ENCODE assay signal across 10 cellular contexts in the genomic region with DNA sequence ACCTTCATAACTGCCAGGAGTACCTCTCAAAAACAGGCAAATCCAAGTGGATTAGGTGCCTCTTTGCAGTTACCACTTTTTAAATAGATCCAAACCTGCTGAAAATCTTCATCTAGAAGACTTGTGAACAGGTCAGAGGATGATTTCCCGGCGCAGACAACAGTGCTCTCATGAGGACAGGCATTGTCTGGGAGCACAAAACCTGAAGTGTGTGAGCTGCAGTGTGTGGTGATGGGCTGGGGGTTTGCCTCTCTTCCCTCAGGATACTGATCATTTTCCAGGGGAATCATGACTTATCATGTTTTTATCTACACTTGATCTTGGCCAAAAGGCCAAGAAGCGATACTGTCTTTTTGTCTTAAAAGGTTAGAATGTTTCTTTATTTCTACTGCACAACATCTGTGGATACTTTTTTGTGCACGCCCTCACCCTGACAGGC. TPM values are rescaled to one million over a fixed set of nuclear protein-coding genes. Genes with fewer than 3 reads are reported as not detected.
DNase-seq lines count a peak whose midpoint lies in the region; ATAC-seq and TF ChIP-seq lines count a peak whose summit lies in the region.
"Not testable (repeated sequence)": the region's sequence is repeated elsewhere in the genome, so short reads cannot be mapped to it uniquely, and the experiment has no call there.
"Had no signal": no experiment of that assay in that cellular context is flagged by ENCODE, and none has a peak within 500 bp of the region (broad histone marks: within the 10 kb centered on the region; RNA-seq: fewer than 3 reads in every experiment).

No MANE protein-coding gene starts in this region.

- not testable (repeated sequence) for H3K9me2 ChIP-seq in DOHH2 (replicated peaks; ENCODE audit: control insufficient read depth, low read length); GM23338 (ENCODE audit: insufficient read depth)

- not testable (repeated sequence) for H3K9me3 Mint-ChIP-seq in GM23338; activated naive CD4-positive, alpha-beta T cell treated with anti-CD3 and anti-CD28 coated beads, Interleukin-2, amount 10 ng/mL, durations not matched to agents 7 days and 5 days; neural crest cell

- not testable (repeated sequence) for H3K27me3 ChIP-seq in DOHH2 (ENCODE audit: control insufficient read depth, low read length); GM23338 (ENCODE audit: insufficient read depth); KMS-11 (ENCODE audit: insufficient read depth, low read depth); effector memory CD4-positive, alpha-beta T cell (replicated peaks; ENCODE audit: control insufficient read depth, insufficient read depth, low read length, poor library complexity, severe bottlenecking); testis

- H3K36me3 ChIP-seq in DOHH2 (ENCODE audit: control insufficient read depth, low read length) (peaks cover 77% of the 10 kb centered on the region), GM23338 (ENCODE audit: insufficient read depth) (peaks cover 36% of the 10 kb centered on the region), KMS-11 (ENCODE audit: insufficient read depth) (peaks cover 10% of the 10 kb centered on the region)
- peaks cover 24% of the 10 kb centered on the region for H3K36me3 ChIP-seq in effector memory CD4-positive, alpha-beta T cell (ENCODE audit: control insufficient read depth, insufficient read depth, low read length)
- not testable (repeated sequence) for H3K36me3 ChIP-seq in testis (ENCODE audit: low read depth, missing control alignments)

- not testable (repeated sequence) for H3K9me3 ChIP-seq in DOHH2 (ENCODE audit: control insufficient read depth, insufficient read depth, low read length); T-helper 17 cell (ENCODE audit: control insufficient read depth, low read length, poor library complexity, severe bottlenecking); effector memory CD4-positive, alpha-beta T cell (ENCODE audit: control insufficient read depth, low read length); testis

- CTCF ChIA-PET in activated naive CD4-positive, alpha-beta T cell treated with anti-CD3 and anti-CD28 coated beads, Interleukin-2, amount 10 ng/mL, durations not matched to agents 7 days and 5 days (lab: Charles Lee), result interaction anchor here (0.9 to 1.6 kb wide), 2 partner anchors 126 to 211 kb away, joined by 3 to 5 read pairs; no protein-coding TSS in a partner anchor

- H3K4me2 ChIP-seq in DOHH2 (ENCODE audit: low read length), result peak overlapping the region; percentile 99
- not testable (repeated sequence) for H3K4me2 ChIP-seq in GM23338
- H3K4me2 ChIP-seq in KMS-11, result peak overlapping the region; percentile 22; the same call in 1 of the 2 replicates

- ATAC-seq in GM23338, result peak; percentile 52
- ATAC-seq in T-helper 17 cell, result not testable (repeated sequence)

- not testable (repeated sequence) for H3K27me3 Mint-ChIP-seq in GM23338 (ENCODE audit: insufficient read depth, low read depth, poor library complexity); T-helper 17 cell; activated naive CD4-positive, alpha-beta T cell treated with anti-CD3 and anti-CD28 coated beads, Interleukin-2, amount 10 ng/mL, durations not matched to agents 7 days and 5 days; neural crest cell (ENCODE audit: low read depth)

- intact Hi-C loops in testis (cut with DNase I; ENCODE audit: low total_unique reads), result loop anchor here (10.0 kb wide), 1 partner anchor 61 kb away; no protein-coding TSS in a partner anchor

- 55 to 73% methylated on average over 3 of the region's 4 CpGs for WGBS in testis, 2 donors

- peaks cover 77% of the 10 kb centered on the region for H3K36me3 Mint-ChIP-seq in GM23338 (ENCODE audit: low read depth)
- H3K36me3 Mint-ChIP-seq in T-helper 17 cell (ENCODE audit: low read depth); neural crest cell (ENCODE audit: low read depth): not testable (repeated sequence)
- H3K36me3 Mint-ChIP-seq in activated naive CD4-positive, alpha-beta T cell treated with anti-CD3 and anti-CD28 coated beads, Interleukin-2, amount 10 ng/mL, durations not matched to agents 7 days and 5 days, result peaks cover 52% of the 10 kb centered on the region

- not testable (repeated sequence) for H3K27ac Mint-ChIP-seq in GM23338; neural crest cell (ENCODE audit: unreplicated experiment)
- peak overlapping the region; percentile 98 for H3K27ac Mint-ChIP-seq in T-helper 17 cell
- peak overlapping the region; percentile 96 for H3K27ac Mint-ChIP-seq in activated naive CD4-positive, alpha-beta T cell treated with anti-CD3 and anti-CD28 coated beads, Interleukin-2, amount 10 ng/mL, durations not matched to agents 7 days and 5 days

- H3K4me1 ChIP-seq in DOHH2 (ENCODE audit: control insufficient read depth, low read length) (peaks cover 57% of the 10 kb centered on the region), KMS-11 (ENCODE audit: low read depth, poor library complexity, severe bottlenecking) (peaks cover 43% of the 10 kb centered on the region), testis (peaks cover 50% of the 10 kb centered on the region)
- H3K4me1 ChIP-seq in GM23338 (ENCODE audit: insufficient read depth); effector memory CD4-positive, alpha-beta T cell (ENCODE audit: control insufficient read depth, insufficient read depth, low read length, poor library complexity, severe bottlenecking): not testable (repeated sequence)

- H3K27ac ChIP-seq in DOHH2 (ENCODE audit: low read depth, low read length) (peak overlapping the region; percentile 98), GM23338 (ENCODE audit: low read depth) (peak overlapping the region; percentile 72; the same call in 1 of the 2 replicates), testis (peak overlapping the region; percentile 89 to 90)
- not testable (repeated sequence) for H3K27ac ChIP-seq in KMS-11
- H3K27ac ChIP-seq in effector memory CD4-positive, alpha-beta T cell (ENCODE audit: insufficient read depth, low read length, poor library complexity, severe bottlenecking), result peak overlapping the region; percentile 79

- DNase-seq in GM23338 (ENCODE audit: low spot score); T-helper 17 cell; activated naive CD4-positive, alpha-beta T cell treated with anti-CD3 and anti-CD28 coated beads, Interleukin-2, amount 10 ng/mL, durations not matched to agents 7 days and 5 days; effector memory CD4-positive, alpha-beta T cell; neural crest cell (ENCODE audit: low read depth, low spot score); testis: not testable (repeated sequence)

- H2AFZ ChIP-seq in GM23338; KMS-11 (ENCODE audit: low read depth): not testable (repeated sequence)

- peaks cover 22% of the 10 kb centered on the region for H3F3A ChIP-seq in DOHH2 (ENCODE audit: control insufficient read depth, insufficient read depth)
- not testable (repeated sequence) for H3F3A ChIP-seq in GM23338 (replicated peaks; ENCODE audit: low read depth)

- H3K4me3 Mint-ChIP-seq in GM23338, result not testable (repeated sequence)
- H3K4me3 Mint-ChIP-seq in T-helper 17 cell, result peak overlapping the region; percentile 78
- peak overlapping the region; percentile 59 for H3K4me3 Mint-ChIP-seq in activated naive CD4-positive, alpha-beta T cell treated with anti-CD3 and anti-CD28 coated beads, Interleukin-2, amount 10 ng/mL, durations not matched to agents 7 days and 5 days
- peak overlapping the region; percentile 62 for H3K4me3 Mint-ChIP-seq in neural crest cell

- H3K4me3 ChIP-seq in DOHH2 (ENCODE audit: low read length), result peak overlapping the region; percentile 77
- not testable (repeated sequence) for H3K4me3 ChIP-seq in GM23338; KMS-11 (IDR thresholded peaks at IDR 0.05; ENCODE audit: insufficient read depth, low read depth, low read length); effector memory CD4-positive, alpha-beta T cell (ENCODE audit: insufficient read depth, low read depth, low read length, poor library complexity, severe bottlenecking); testis

- not testable (repeated sequence) for H4K20me1 ChIP-seq in DOHH2 (ENCODE audit: control insufficient read depth, insufficient read depth, low read depth, low read length)
- H4K20me1 ChIP-seq in GM23338 (replicated peaks; ENCODE audit: insufficient read depth) (peaks cover 28% of the 10 kb centered on the region), KMS-11 (ENCODE audit: insufficient read depth) (peaks cover 11% of the 10 kb centered on the region; the same call in 1 of the 2 replicates)

- H3K9ac ChIP-seq in KMS-11, result not testable (repeated sequence)

- not testable (repeated sequence) for TF ChIP-seq CTCF in DOHH2 (IDR thresholded peaks at IDR 0.05; ENCODE audit: low read depth, low read length, poor library complexity, severe bottlenecking); GM23338 (conservative IDR thresholded peaks at IDR 0.05; ENCODE audit: low read depth in 2 of 2); neural crest cell (conservative IDR thresholded peaks at IDR 0.05); testis (IDR thresholded peaks at IDR 0.05)
- TF ChIP-seq CTCF in KMS-11 (conservative IDR thresholded peaks at IDR 0.05; ENCODE audit: low read depth, low read length), result peak; percentile 72

- TF ChIP-seq POLR2A in testis (IDR thresholded peaks at IDR 0.05), result not testable (repeated sequence)

- not testable (repeated sequence) for H3K4me1 Mint-ChIP-seq in GM23338
- H3K4me1 Mint-ChIP-seq in T-helper 17 cell (peaks cover 11% of the 10 kb centered on the region), neural crest cell (peaks cover 12% of the 10 kb centered on the region)
- H3K4me1 Mint-ChIP-seq in activated naive CD4-positive, alpha-beta T cell treated with anti-CD3 and anti-CD28 coated beads, Interleukin-2, amount 10 ng/mL, durations not matched to agents 7 days and 5 days, result peaks cover 41% of the 10 kb centered on the region

- H3K79me2 ChIP-seq in DOHH2 (ENCODE audit: control insufficient read depth, low read length) (peaks cover 57% of the 10 kb centered on the region), GM23338 (replicated peaks; ENCODE audit: insufficient read depth) (peaks cover 12% of the 10 kb centered on the region; the same call in 1 of the 2 replicates), KMS-11 (ENCODE audit: insufficient read depth, low read depth) (peaks cover 19% of the 10 kb centered on the region; the same call in 1 of the 2 replicates)

RNA-seq across cellular contexts. Expression of a gene that starts 13.8 kb away (rescaled TPM):
- total RNA-seq in GM23338 (2014; rRNA removed; shearing (Covaris generic)), result 21.6 and 43.0 TPM in 2 replicates
- polyA plus RNA-seq in GM23338 (2016; fragmentation: Nextera tagmentation; extraction: Ambion mirVana) (25.3 and 25.5 TPM in 2 replicates), testis (ENCODE audit: insufficient read depth, low read depth, low replicate concordance) (126 TPM)
- total RNA-seq in T-helper 17 cell (10 to 100 TPM; 71.6 to 97.2 TPM), neural crest cell (36.5 and 36.6 TPM in 2 replicates), testis (100 to 1,000 TPM; 155 to 258 TPM)

RNA-seq across cellular contexts. Expression of a gene that starts 29.1 kb away (rescaled TPM):
- total RNA-seq in GM23338 (2014; rRNA removed; shearing (Covaris generic)), result 0.38 and 2.6 TPM in 2 replicates
- polyA plus RNA-seq in GM23338 (2016; fragmentation: Nextera tagmentation; extraction: Ambion mirVana) (5.3 and 5.9 TPM in 2 replicates), testis (ENCODE audit: insufficient read depth, low read depth, low replicate concordance) (16.3 TPM)
- total RNA-seq in T-helper 17 cell (10 to 100 TPM in 1 of 2 donors, 1 to 10 TPM in 1; 3.1 to 14.5 TPM), neural crest cell (2.6 and 2.7 TPM in 2 replicates), testis (10 to 100 TPM; 12.0 to 18.0 TPM)

RNA-seq across cellular contexts. Expression of a gene that starts 36.6 kb away (rescaled TPM):
- total RNA-seq in GM23338 (2014; rRNA removed; shearing (Covaris generic)), result not detected in 2 replicates
- polyA plus RNA-seq in GM23338 (2016; fragmentation: Nextera tagmentation; extraction: Ambion mirVana) (3.6 and 4.1 TPM in 2 replicates), testis (ENCODE audit: insufficient read depth, low read depth, low replicate concordance) (3.9 TPM)
- total RNA-seq in T-helper 17 cell (not detected), neural crest cell (not detected in 2 replicates), testis (1 to 10 TPM; 2.8 to 5.7 TPM)
- total RNA-seq: foreskin keratinocyte, left lung had no signal
- polyA plus RNA-seq: foreskin keratinocyte had no signal
